Comparison of ENCODE assay signal across 19 cellular contexts in the genomic region with DNA sequence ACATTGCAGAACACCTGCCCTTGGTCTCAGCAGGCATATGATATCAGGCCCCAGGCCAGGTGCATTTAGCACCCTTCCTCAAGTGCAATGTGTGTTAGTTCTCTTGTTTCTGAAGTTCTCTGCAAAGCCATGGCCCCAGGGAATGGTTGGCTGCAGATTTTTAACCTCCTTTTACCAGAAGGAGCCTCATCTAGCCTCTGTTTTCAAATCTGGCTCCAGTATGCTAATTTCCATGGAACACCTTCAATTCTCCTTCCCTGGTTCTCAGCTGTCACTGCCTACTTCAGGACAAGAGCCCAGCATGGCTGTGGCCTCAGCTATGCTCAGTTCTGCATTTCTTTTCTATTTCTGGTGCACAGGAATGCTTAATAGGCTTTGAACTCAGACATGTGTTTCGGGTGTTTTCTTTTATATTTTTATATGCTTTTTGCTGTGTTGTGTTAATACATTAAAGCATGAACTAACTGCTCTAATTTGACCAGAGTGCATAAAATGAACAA. TPM values are rescaled to one million over a fixed set of nuclear protein-coding genes. Genes with fewer than 3 reads are reported as not detected.
DNase-seq lines count a peak whose midpoint lies in the region; ATAC-seq and TF ChIP-seq lines count a peak whose summit lies in the region.
"Had no signal": no experiment of that assay in that cellular context is flagged by ENCODE, and none has a peak within 500 bp of the region (broad histone marks: within the 10 kb centered on the region; RNA-seq: fewer than 3 reads in every experiment).

No MANE protein-coding gene starts in this region.

- no peaks in the 10 kb centered on the region for H3K27me3 ChIP-seq in OCI-LY3 (ENCODE audit: low read depth, low read length)
- H3K27me3 ChIP-seq in adrenal gland, result no peaks in the 10 kb centered on the region
- H3K27me3 ChIP-seq: MG63 had no signal

- H3K36me3 ChIP-seq in OCI-LY3 (replicated peaks; ENCODE audit: low read depth, low read length) (no peaks in the 10 kb centered on the region), adrenal gland (replicated peaks in 1 of 2) (no peaks in the 10 kb centered on the region)
- H3K36me3 ChIP-seq: MG63 had no signal

- H3K4me3 ChIP-seq in OCI-LY3 (ENCODE audit: low read length) (no peak overlapping the region), adrenal gland (no peak overlapping the region), coronary artery (no peak overlapping the region)
- H3K4me3 ChIP-seq: K562, MG63 had no signal

- H2AFZ ChIP-seq in OCI-LY3 (ENCODE audit: low read depth, low read length), result peak overlapping the region; percentile 47

- H3K9ac ChIP-seq in OCI-LY3 (ENCODE audit: low read length), result no peak overlapping the region

- intact Hi-C loops in adrenal gland (cut with DNase I), result no loop called here

- no peaks in the 10 kb centered on the region for H4K20me1 ChIP-seq in OCI-LY3 (ENCODE audit: insufficient read depth, low read length)

- H3K9me3 ChIP-seq in OCI-LY3 (ENCODE audit: insufficient read depth, low read length) (no peaks in the 10 kb centered on the region), adrenal gland (replicated peaks in 1 of 3) (no peaks in the 10 kb centered on the region)
- H3K9me3 ChIP-seq: MG63 had no signal

- TF ChIP-seq CTCF in OCI-LY3 (IDR thresholded peaks at IDR 0.05; ENCODE audit: low read depth, low read length), result no peak
- no peak for TF ChIP-seq CTCF in adrenal gland (IDR thresholded peaks at IDR 0.05)
- no peak for TF ChIP-seq CTCF in coronary artery (IDR thresholded peaks at IDR 0.05)

- H3K4me1 ChIP-seq in OCI-LY3 (ENCODE audit: low read length) (peaks cover 23% of the 10 kb centered on the region), adrenal gland (replicated peaks in 1 of 2) (no peaks in the 10 kb centered on the region)

- H3K27ac ChIP-seq in OCI-LY3 (ENCODE audit: low read length), result no peak overlapping the region
- no peak overlapping the region for H3K27ac ChIP-seq in adrenal gland
- H3K27ac ChIP-seq in coronary artery, result no peak overlapping the region

- no peaks in the 10 kb centered on the region for H3K79me2 ChIP-seq in OCI-LY3 (ENCODE audit: low read length)

- no peak for ATAC-seq in HG02970 (IDR thresholded peaks at IDR 0.05; ENCODE audit: low FRiP score, unreplicated experiment)
- ATAC-seq: CD8-positive, alpha-beta T cell; K562 had no signal

- DNase-seq in NCI-H2107 treated with DMSO at 0.1 percent for 48 hours (lab: John Stamatoyannopoulos, UW; ENCODE audit: unreplicated experiment) (peak; percentile 32), NCI-H2107 (lab: John Stamatoyannopoulos, UW) (no peak), cerebellum (ENCODE audit: low spot score) (peak; percentile 45), adrenal gland (no peak), coronary artery (ENCODE audit: low spot score) (no peak)
- DNase-seq: AML-193; CD8-positive, alpha-beta T cell; GDM1; MG63; NCI-H1105; NCI-H146; NCI-H2029; NCI-H446 treated with DMSO at 0.1 percent for 48 hours; NCI-H69; OCI-M1; Right ventricle myocardium superior had no signal

- no peak for TF ChIP-seq POLR2A in adrenal gland (IDR thresholded peaks at IDR 0.05)

- H3K4me2 ChIP-seq in OCI-LY3 (ENCODE audit: low read length), result peak overlapping the region; percentile 37

- 71 to 87% (median 80%) methylated on average over 1 of the region's 1 CpG for WGBS in adrenal gland, 4 donors

RNA-seq across cellular contexts. Expression of a gene that starts 51.6 kb away (rescaled TPM):
- total RNA-seq in cerebellum (37.6 TPM), adrenal gland (10 to 100 TPM; 12.4 to 33.4 (median 14.2) TPM)
- 10 to 100 TPM in 1 of 3 donors, 1 to 10 TPM in 2; 5.3 to 17.2 (median 8.3) TPM for polyA plus RNA-seq in adrenal gland

Comparison
In these comparisons a context has a peak if more than half of its experiments do, and no peak if none do; other contexts are left out.
1. DNase-seq: peak in NCI-H2107 treated with DMSO at 0.1 percent for 48 hours (single experiment) and cerebellum (single experiment); none in NCI-H2107 (single experiment), adrenal gland (0 of 7) and coronary artery (single experiment).